20 cellular contexts compared by ENCODE assay signal in the genomic region with DNA sequence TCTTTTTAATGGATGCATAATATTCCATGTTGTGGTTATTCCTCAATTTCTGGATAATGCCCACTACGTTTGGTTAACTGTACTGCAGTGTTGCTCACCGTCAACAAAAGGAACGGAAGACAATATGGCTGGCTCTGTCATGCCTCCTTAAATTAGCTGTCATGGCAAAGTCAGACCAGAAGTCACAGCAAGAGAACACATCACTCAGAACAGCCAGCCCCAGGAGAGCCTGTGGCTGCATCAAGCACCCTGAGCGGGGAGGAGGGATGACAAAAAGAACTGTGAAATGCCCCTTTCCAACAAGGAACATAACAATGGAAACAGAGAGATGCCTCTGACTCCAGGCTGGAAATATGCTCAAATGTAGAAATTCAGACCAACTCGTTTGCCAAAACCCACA.
"Had no signal": no experiment of that assay in that cellular context is flagged by ENCODE, and none has a peak within 500 bp of the region (broad histone marks: within the 10 kb centered on the region; RNA-seq: fewer than 3 reads in every experiment).

No MANE protein-coding gene starts in this region.

- H3K27ac ChIP-seq: coronary artery, dorsolateral prefrontal cortex, esophagus squamous epithelium, gastrocnemius medialis, hepatocyte, left lung, lower lobe of right lung had no signal

- H3K36me3 Mint-ChIP-seq: mesothelial cell of epicardium had no signal

- H3K4me1 ChIP-seq: esophagus squamous epithelium, gastrocnemius medialis, left lung, lower lobe of right lung had no signal

- H3K27ac Mint-ChIP-seq: effector memory CD8-positive, alpha-beta T cell; mesothelial cell of epicardium; naive thymus-derived CD4-positive, alpha-beta T cell had no signal

- DNase-seq: dermis blood vessel endothelial cell; dorsolateral prefrontal cortex; effector CD8-positive, alpha-beta T cell; effector memory CD8-positive, alpha-beta T cell; esophagus squamous epithelium; foreskin fibroblast; foreskin melanocyte; gastrocnemius medialis; glutamatergic neuron; hypothalamus; left cardiac atrium; left lung; left ventricle myocardium superior; lower lobe of right lung; mesenchymal stem cell; mucosa of descending colon; naive thymus-derived CD4-positive, alpha-beta T cell had no signal

- H3K9me3 ChIP-seq: esophagus squamous epithelium, gastrocnemius medialis, lower lobe of right lung, mucosa of descending colon had no signal

- H3K4me3 ChIP-seq: coronary artery, dorsolateral prefrontal cortex, esophagus squamous epithelium, gastrocnemius medialis, hepatocyte, left lung, lower lobe of right lung, mucosa of descending colon had no signal

- H3K27me3 ChIP-seq: esophagus squamous epithelium, gastrocnemius medialis, hepatocyte, left lung had no signal

- ATAC-seq: effector memory CD8-positive, alpha-beta T cell; gastrocnemius medialis; left cardiac atrium; left lung; left ventricle myocardium superior; lower lobe of right lung; mucosa of descending colon; naive thymus-derived CD4-positive, alpha-beta T cell had no signal

- H3K9me3 Mint-ChIP-seq: mesothelial cell of epicardium had no signal

- H3K4me1 Mint-ChIP-seq: naive thymus-derived CD4-positive, alpha-beta T cell had no signal

- H3K4me3 Mint-ChIP-seq: effector memory CD8-positive, alpha-beta T cell; mesothelial cell of epicardium; naive thymus-derived CD4-positive, alpha-beta T cell had no signal

- H3K36me3 ChIP-seq: esophagus squamous epithelium, gastrocnemius medialis, left lung, lower lobe of right lung had no signal
